16 cellular contexts compared by ENCODE assay signal in genomic region chr5:33507426-33507825, GRCh38.
DNase-seq lines count a peak whose midpoint lies in the region; ATAC-seq lines count a peak whose summit lies in the region.
"Had no signal": no experiment of that assay in that cellular context is flagged by ENCODE, and none has a peak within 500 bp of the region (broad histone marks: within the 10 kb centered on the region; RNA-seq: fewer than 3 reads in every experiment).

No MANE protein-coding gene starts in this region.

- ATAC-seq in activated T-helper 17 cell treated with anti-CD3 and anti-CD28 coated beads, Interleukin-2, amount 50 U/mL, for 72 hours (replicated peaks), result no peak
- no peak for ATAC-seq in HG03565 (IDR thresholded peaks at IDR 0.05; ENCODE audit: unreplicated experiment)
- ATAC-seq: CD8-positive, alpha-beta T cell; HepG2 had no signal

- no peaks in the 10 kb centered on the region for H3K27me3 Mint-ChIP-seq in activated T-helper 17 cell treated with anti-CD3 and anti-CD28 coated beads, Interleukin-2, amount 50 U/mL, for 72 hours

- H3K9me3 Mint-ChIP-seq in activated T-helper 17 cell treated with anti-CD3 and anti-CD28 coated beads, Interleukin-2, amount 50 U/mL, for 72 hours, result no peaks in the 10 kb centered on the region
- H3K9me3 Mint-ChIP-seq: CD8-positive, alpha-beta T cell had no signal

- no peak overlapping the region for H3K27ac Mint-ChIP-seq in activated T-helper 17 cell treated with anti-CD3 and anti-CD28 coated beads, Interleukin-2, amount 50 U/mL, for 72 hours
- H3K27ac Mint-ChIP-seq: CD14-positive monocyte; CD8-positive, alpha-beta T cell; H9 had no signal

- H3K36me3 Mint-ChIP-seq in activated T-helper 17 cell treated with anti-CD3 and anti-CD28 coated beads, Interleukin-2, amount 50 U/mL, for 72 hours (ENCODE audit: low read depth), result no peaks in the 10 kb centered on the region
- H3K36me3 Mint-ChIP-seq: CD14-positive monocyte; CD8-positive, alpha-beta T cell had no signal

- DNase-seq in EH (ENCODE audit: low read depth) (peak; percentile 35), HCEC 1CT (peak; percentile 64), M059J (ENCODE audit: low read depth) (peak; percentile 55), iris pigment epithelial cell (ENCODE audit: low read depth) (peak; percentile 40), CD1c-positive myeloid dendritic cell (ENCODE audit: extremely low spot score) (no peak)
- DNase-seq: 8988T; Calu3; CD8-positive, alpha-beta T cell; DMS79 treated with DMSO at 0.1 percent for 48 hours; GF-D8; H9; KG1 had no signal

- no peak overlapping the region for H3K4me3 Mint-ChIP-seq in activated T-helper 17 cell treated with anti-CD3 and anti-CD28 coated beads, Interleukin-2, amount 50 U/mL, for 72 hours
- H3K4me3 Mint-ChIP-seq: CD14-positive monocyte; CD8-positive, alpha-beta T cell; H9 had no signal

- H3K4me1 Mint-ChIP-seq in activated T-helper 17 cell treated with anti-CD3 and anti-CD28 coated beads, Interleukin-2, amount 50 U/mL, for 72 hours, result no peaks in the 10 kb centered on the region
- H3K4me1 Mint-ChIP-seq: CD14-positive monocyte had no signal
